ENCODE assay signal across 8 cellular contexts in genomic region chr20:46363874-46364669, GRCh38. TPM values are rescaled to one million over a fixed set of nuclear protein-coding genes. Genes with fewer than 3 reads are reported as not detected.
DNase-seq lines count a peak whose midpoint lies in the region.

No MANE protein-coding gene starts in this region.

- H3K27ac Mint-ChIP-seq in activated naive CD4-positive, alpha-beta T cell treated with anti-CD3 and anti-CD28 coated beads, Interleukin-2, amount 50 U/mL, for 24 hours = peak overlapping the region; percentile 92

- H3K9me3 ChIP-seq in MG63 = no peaks in the 10 kb centered on the region
- H3K9me3 ChIP-seq in SK-N-MC (ENCODE audit: low read depth, low read length) = no peaks in the 10 kb centered on the region

- no peaks in the 10 kb centered on the region for H3K27me3 Mint-ChIP-seq in activated naive CD4-positive, alpha-beta T cell treated with anti-CD3 and anti-CD28 coated beads, Interleukin-2, amount 50 U/mL, for 24 hours

- peak overlapping the region; percentile 97 for H3K4me3 Mint-ChIP-seq in activated naive CD4-positive, alpha-beta T cell treated with anti-CD3 and anti-CD28 coated beads, Interleukin-2, amount 50 U/mL, for 24 hours

- H3K36me3 Mint-ChIP-seq in activated naive CD4-positive, alpha-beta T cell treated with anti-CD3 and anti-CD28 coated beads, Interleukin-2, amount 50 U/mL, for 24 hours = peaks cover 20% of the 10 kb centered on the region

- H3K4me1 Mint-ChIP-seq in activated naive CD4-positive, alpha-beta T cell treated with anti-CD3 and anti-CD28 coated beads, Interleukin-2, amount 50 U/mL, for 24 hours = peaks cover 80% of the 10 kb centered on the region

- H3K4me3 ChIP-seq in MG63 (peak overlapping the region; percentile 97), SK-N-MC (peak overlapping the region; percentile 92)

- DNase-seq in EH (ENCODE audit: low read depth) (peak; percentile 94), H4 (ENCODE audit: low spot score) (peak; percentile 87), MG63 (peak; percentile 90), SK-N-MC (ENCODE audit: low read depth, low spot score) (no peak), globus pallidus (ENCODE audit: low spot score) (peak; percentile 81), nucleus accumbens (lab: John Stamatoyannopoulos, UW) (peak in 55 of 56 donors; percentile 29 to 89 (median 78)), superior temporal gyrus (ENCODE audit: extremely low spot score) (peak; percentile 83)

- H3K9me3 Mint-ChIP-seq in activated naive CD4-positive, alpha-beta T cell treated with anti-CD3 and anti-CD28 coated beads, Interleukin-2, amount 50 U/mL, for 24 hours = no peaks in the 10 kb centered on the region

- peak overlapping the region; percentile 87 for H3K27ac ChIP-seq in SK-N-MC

- H3K27me3 ChIP-seq in MG63 = no peaks in the 10 kb centered on the region

- H3K36me3 ChIP-seq in MG63 = peaks cover 52% of the 10 kb centered on the region
- peaks cover 5% of the 10 kb centered on the region; the same call in 1 of the 2 replicates for H3K36me3 ChIP-seq in SK-N-MC (ENCODE audit: insufficient read depth, low read length)

- peak overlapping the region; percentile 96 for H3K9ac ChIP-seq in SK-N-MC (ENCODE audit: insufficient read length)

RNA-seq across cellular contexts. Expression of gene ELMO2, which starts 42.3 kb away (rescaled TPM):
- total RNA-seq in H4 (2014; rRNA removed; shearing (Covaris generic)) = 35.6 and 43.7 TPM in 2 replicates
- 29.5 and 41.7 TPM in 2 replicates for total RNA-seq in MG63 (2014; rRNA removed; shearing (Covaris generic); ENCODE audit: low replicate concordance)

RNA-seq across cellular contexts. Expression of gene CDH22, which starts 55.8 kb away (rescaled TPM):
- not detected in 2 replicates for total RNA-seq in H4 (2014; rRNA removed; shearing (Covaris generic))
- not detected in 2 replicates for total RNA-seq in MG63 (2014; rRNA removed; shearing (Covaris generic); ENCODE audit: low replicate concordance)
